ENCODE assay signal across 8 cellular contexts in genomic region chr15:71115567-71116351, GRCh38. TPM values are rescaled to one million over a fixed set of nuclear protein-coding genes. Genes with fewer than 3 reads are reported as not detected.
DNase-seq lines count a peak whose midpoint lies in the region; ATAC-seq lines count a peak whose summit lies in the region.

No MANE protein-coding gene starts in this region.

- H2AK5ac ChIP-seq in mesendoderm (ENCODE audit: low read length): no peak overlapping the region

- no peak overlapping the region for H4K5ac ChIP-seq in mesendoderm (ENCODE audit: low read length)

- no peak overlapping the region for H3K4ac ChIP-seq in mesendoderm (ENCODE audit: low read depth, low read length)

- no peak for DNase-seq in activated T-cell treated with anti-CD3 and anti-CD28 coated beads, Interleukin-2, amount 50 U/mL, for 24 hours
- DNase-seq in activated T-cell treated with anti-CD3 and anti-CD28 coated beads for 4 hours (no peak), RPMI7951 (ENCODE audit: low read depth) (peak; percentile 70), ecto neural progenitor cell (ENCODE audit: low spot score) (peak; percentile 73), mesendoderm (peak; percentile 64)

- H3K4me1 Mint-ChIP-seq in activated T-cell treated with anti-CD3 and anti-CD28 coated beads, Interleukin-2, amount 50 U/mL, for 24 hours (ENCODE audit: low read depth): peaks cover 12% of the 10 kb centered on the region

- H3K4me1 ChIP-seq in mesendoderm (ENCODE audit: control insufficient read depth, low read depth, low read length): peaks cover 6% of the 10 kb centered on the region
- H3K4me1 ChIP-seq in urinary bladder (ENCODE audit: insufficient read depth): no peaks in the 10 kb centered on the region

- no peaks in the 10 kb centered on the region for H3K9me3 Mint-ChIP-seq in activated T-cell treated with anti-CD3 and anti-CD28 coated beads, Interleukin-2, amount 50 U/mL, for 24 hours

- no peak overlapping the region for H3K27ac Mint-ChIP-seq in activated T-cell treated with anti-CD3 and anti-CD28 coated beads, Interleukin-2, amount 50 U/mL, for 24 hours

- H3K36me3 ChIP-seq in mesendoderm (ENCODE audit: control insufficient read depth, insufficient read depth, low read length): no peaks in the 10 kb centered on the region
- H3K36me3 ChIP-seq in urinary bladder (ENCODE audit: insufficient read depth): no peaks in the 10 kb centered on the region

- no peaks in the 10 kb centered on the region for H3K36me3 Mint-ChIP-seq in activated T-cell treated with anti-CD3 and anti-CD28 coated beads, Interleukin-2, amount 50 U/mL, for 24 hours (ENCODE audit: low read depth)

- H3K9ac ChIP-seq in mesendoderm (ENCODE audit: low read length): peak overlapping the region; percentile 73

- ATAC-seq in HG02938 (IDR thresholded peaks at IDR 0.05; ENCODE audit: unreplicated experiment): peak; percentile 41
- ATAC-seq in GM21737 (IDR thresholded peaks at IDR 0.05; ENCODE audit: unreplicated experiment): no peak

- H3K27me3 ChIP-seq in mesendoderm (ENCODE audit: insufficient read depth, low read length, poor library complexity): no peaks in the 10 kb centered on the region

- H4K8ac ChIP-seq in mesendoderm (ENCODE audit: low read depth, low read length): no peak overlapping the region

- H3K4me2 ChIP-seq in mesendoderm (ENCODE audit: low read length): peak overlapping the region; percentile 83

- WGBS in mesendoderm (ENCODE audit: extremely low coverage, insufficient coverage, low lambda C conversion rate): no CpG with 5 or more reads among the region's 93 CpGs
- WGBS in urinary bladder: under 1% methylated on average over 93 of the region's 93 CpGs

- peak overlapping the region; percentile 65 for H3K4me3 Mint-ChIP-seq in activated T-cell treated with anti-CD3 and anti-CD28 coated beads, Interleukin-2, amount 50 U/mL, for 24 hours

- no peak overlapping the region for H3K23ac ChIP-seq in mesendoderm (ENCODE audit: low read length)

- H2BK5ac ChIP-seq in mesendoderm (ENCODE audit: low read length): no peak overlapping the region

- H3K56ac ChIP-seq in mesendoderm (ENCODE audit: low read length): peak overlapping the region; percentile 87

- no peaks in the 10 kb centered on the region for H3K79me2 ChIP-seq in mesendoderm (ENCODE audit: control insufficient read depth, insufficient read depth, low read length)

- H3K27ac ChIP-seq in mesendoderm (ENCODE audit: low read depth, low read length) (no peak overlapping the region), urinary bladder (ENCODE audit: low read depth) (peak overlapping the region; percentile 32)

- H3K18ac ChIP-seq in mesendoderm (ENCODE audit: low read length): peak overlapping the region; percentile 61

- H3K4me3 ChIP-seq in mesendoderm (ENCODE audit: low read length) (peak overlapping the region; percentile 50), urinary bladder (ENCODE audit: low read depth, low read length) (peak overlapping the region; percentile 73)

- H3K79me1 ChIP-seq in mesendoderm (ENCODE audit: low read length): no peaks in the 10 kb centered on the region

- H3K27me3 Mint-ChIP-seq in activated T-cell treated with anti-CD3 and anti-CD28 coated beads, Interleukin-2, amount 50 U/mL, for 24 hours: peaks cover 71% of the 10 kb centered on the region

- H2BK120ac ChIP-seq in mesendoderm (ENCODE audit: low read depth, low read length): peak overlapping the region; percentile 18

- no peak overlapping the region for H2BK15ac ChIP-seq in mesendoderm (replicated peaks; ENCODE audit: low read depth)

RNA-seq across cellular contexts. Expression of gene THSD4, which starts 0.5 kb away (rescaled TPM):
- 25.2 and 26.3 TPM in 2 replicates for total RNA-seq in RPMI7951 (2014; rRNA removed; shearing (Covaris generic))
- polyA plus RNA-seq in mesendoderm (2013, experiment 1 of 2): 1.3 TPM
- polyA plus RNA-seq in mesendoderm (2013, experiment 2 of 2): 1.1 TPM
- 75.1 TPM for total RNA-seq in urinary bladder
- 23.9 TPM for polyA plus RNA-seq in urinary bladder

Comparison
In these comparisons a context has a peak if more than half of its experiments do, and no peak if none do; other contexts are left out.
1. DNase-seq: peak in RPMI7951 (single experiment), ecto neural progenitor cell (single experiment) and mesendoderm (single experiment); none in activated T-cell treated with anti-CD3 and anti-CD28 coated beads, Interleukin-2, amount 50 U/mL, for 24 hours (single experiment) and activated T-cell treated with anti-CD3 and anti-CD28 coated beads for 4 hours (single experiment).